Comparison of ENCODE assay signal across 10 cellular contexts in the genomic region with DNA sequence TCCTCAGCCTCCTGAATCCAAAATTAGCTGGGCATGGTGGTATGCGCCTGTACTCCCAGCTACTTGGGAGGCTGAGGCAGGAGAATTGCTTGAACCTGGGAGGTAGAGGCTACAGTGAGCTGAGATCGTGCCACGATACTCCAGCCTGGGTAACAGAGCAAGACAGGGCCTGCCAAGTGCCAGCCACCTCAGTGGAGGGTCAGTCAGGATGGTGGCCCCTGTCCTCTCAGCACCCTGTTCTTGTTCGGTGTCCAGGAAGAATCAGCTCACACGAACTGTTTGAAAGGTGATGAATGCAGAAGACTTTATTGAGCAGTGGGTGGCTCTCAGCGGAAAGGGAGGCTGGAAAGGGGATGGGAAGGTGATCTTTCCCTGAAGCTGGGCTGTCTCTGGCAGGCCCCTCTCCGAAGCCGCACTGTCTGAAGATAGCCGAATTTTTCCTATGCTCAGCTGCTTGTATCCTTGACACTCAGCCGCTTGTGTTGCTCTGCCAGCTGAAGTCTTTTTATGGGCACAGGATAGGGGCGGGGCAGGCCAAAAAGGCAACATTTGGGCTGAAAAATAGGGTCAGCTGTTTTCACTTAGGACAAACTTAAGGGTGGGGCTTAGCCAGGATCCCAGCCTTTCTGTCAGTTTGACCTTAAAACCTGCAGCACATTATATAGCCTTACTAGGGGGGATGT. TPM values are rescaled to one million over a fixed set of nuclear protein-coding genes. Genes with fewer than 3 reads are reported as not detected.
DNase-seq lines count a peak whose midpoint lies in the region; ATAC-seq and TF ChIP-seq lines count a peak whose summit lies in the region.
"Had no signal": no experiment of that assay in that cellular context is flagged by ENCODE, and none has a peak within 500 bp of the region (broad histone marks: within the 10 kb centered on the region; RNA-seq: fewer than 3 reads in every experiment).

No MANE protein-coding gene starts in this region.

- H3K4me3 ChIP-seq in BLaER1 treated with 17β-estradiol and CSF1 and Interleukin-3, amounts not matched to agents 10 nM and 100 nM, result no peak overlapping the region
- H3K4me3 ChIP-seq in heart left ventricle, result peak overlapping the region in 3 of 12 donors; percentile 3 to 7 (median 3)

- ATAC-seq in heart left ventricle (peak; percentile 77 to 90 (median 86)), sciatic nerve (peak; percentile 95), GM18519 (IDR thresholded peaks at IDR 0.05; ENCODE audit: low FRiP score, unreplicated experiment) (no peak), HG03439 (IDR thresholded peaks at IDR 0.05; ENCODE audit: unreplicated experiment) (no peak)

- peaks cover 89 to 100% (median 100%) of the 10 kb centered on the region in 11 experiments for H4K20me1 ChIP-seq in BLaER1 treated with 17β-estradiol and CSF1 and Interleukin-3, amounts not matched to agents 10 nM and 100 nM

- intact Hi-C loops in heart left ventricle (cut with DNase I), result no loop called here
- intact Hi-C loops in sciatic nerve (cut with DNase I), result no loop called here

- DNase-seq in heart left ventricle (peak; percentile 49 to 69 (median 56)), sciatic nerve (ENCODE audit: low spot score) (peak; percentile 69), NCI-H748 treated with DMSO at 0.1 percent for 48 hours (lab: John Stamatoyannopoulos, UW) (no peak)
- DNase-seq in activated naive CD4-positive, alpha-beta T cell (lab: John Stamatoyannopoulos, UW), result no peak
- DNase-seq: NCI-H82, T1000 had no signal

- H3K4me1 ChIP-seq in BLaER1 treated with 17β-estradiol and CSF1 and Interleukin-3, amounts not matched to agents 10 nM and 100 nM, result peaks cover 0 to 61% (median 11%) of the 10 kb centered on the region in 10 experiments; a peak in 17 of 20 replicates
- peaks cover 5 to 45% (median 28%) of the 10 kb centered on the region in 12 donors for H3K4me1 ChIP-seq in heart left ventricle

- WGBS in heart left ventricle, 4 donors, result 20 to 49% (median 40%) methylated on average over 9 to 11 of the region's 11 CpGs

- H3K36me3 ChIP-seq in BLaER1 treated with 17β-estradiol and CSF1 and Interleukin-3, amounts not matched to agents 10 nM and 100 nM, result peaks cover 14 to 65% (median 50%) of the 10 kb centered on the region in 11 experiments; a peak in 21 of 22 replicates
- peaks cover 0 to 11% (median 0%) of the 10 kb centered on the region in 9 donors for H3K36me3 ChIP-seq in heart left ventricle

- peaks cover 0 to 12% (median 5%) of the 10 kb centered on the region in 11 experiments; a peak in 10 of 22 replicates for H3K9me3 ChIP-seq in BLaER1 treated with 17β-estradiol and CSF1 and Interleukin-3, amounts not matched to agents 10 nM and 100 nM (replicated peaks in 1 of 11)
- no peaks in the 10 kb centered on the region for H3K9me3 ChIP-seq in heart left ventricle

- peak overlapping the region in 7 of 11 experiments; percentile 2 to 82 (median 37); a peak in 8 of 22 replicates for H3K4me2 ChIP-seq in BLaER1 treated with 17β-estradiol and CSF1 and Interleukin-3, amounts not matched to agents 10 nM and 100 nM

- peak overlapping the region in 2 of 11 experiments; percentile 16 to 45; a peak in 2 of 22 replicates for H3K9ac ChIP-seq in BLaER1 treated with 17β-estradiol and CSF1 and Interleukin-3, amounts not matched to agents 10 nM and 100 nM

- no peaks in the 10 kb centered on the region for H3K27me3 ChIP-seq in BLaER1 treated with 17β-estradiol and CSF1 and Interleukin-3, amounts not matched to agents 10 nM and 100 nM
- no peaks in the 10 kb centered on the region for H3K27me3 ChIP-seq in heart left ventricle

- no peak for TF ChIP-seq POLR2A in heart left ventricle (IDR thresholded peaks at IDR 0.05)

- peak overlapping the region in 3 of 11 experiments; percentile 15 to 50 (median 42); a peak in 5 of 22 replicates for H3K27ac ChIP-seq in BLaER1 treated with 17β-estradiol and CSF1 and Interleukin-3, amounts not matched to agents 10 nM and 100 nM
- peak overlapping the region; percentile 42 for H3K27ac ChIP-seq in VCaP
- H3K27ac ChIP-seq in heart left ventricle, result peak overlapping the region in 11 of 12 donors; percentile 15 to 73 (median 58)

- TF ChIP-seq CTCF in VCaP (conservative IDR thresholded peaks at IDR 0.05) (no peak), heart left ventricle (IDR thresholded peaks at IDR 0.05) (no peak)

RNA-seq across cellular contexts. Expression of a gene that starts 50.9 kb away (rescaled TPM):
- 10 to 100 TPM; 29.4 to 45.7 (median 40.3) TPM for total RNA-seq in heart left ventricle
- polyA plus RNA-seq in heart left ventricle, result 10 to 100 TPM; 18.6 to 27.3 TPM
- 39.9 TPM for total RNA-seq in sciatic nerve

Comparison
In these comparisons a context has a peak if more than half of its experiments do, and no peak if none do; other contexts are left out.
1. ATAC-seq: peak in heart left ventricle (4 of 4) and sciatic nerve (single experiment); none in GM18519 (single experiment) and HG03439 (single experiment).
2. DNase-seq: peak in heart left ventricle (5 of 5) and sciatic nerve (single experiment); none in activated naive CD4-positive, alpha-beta T cell (0 of 4) and NCI-H748 treated with DMSO at 0.1 percent for 48 hours (single experiment).